ENCODE assay signal across 8 cellular contexts in the genomic region with DNA sequence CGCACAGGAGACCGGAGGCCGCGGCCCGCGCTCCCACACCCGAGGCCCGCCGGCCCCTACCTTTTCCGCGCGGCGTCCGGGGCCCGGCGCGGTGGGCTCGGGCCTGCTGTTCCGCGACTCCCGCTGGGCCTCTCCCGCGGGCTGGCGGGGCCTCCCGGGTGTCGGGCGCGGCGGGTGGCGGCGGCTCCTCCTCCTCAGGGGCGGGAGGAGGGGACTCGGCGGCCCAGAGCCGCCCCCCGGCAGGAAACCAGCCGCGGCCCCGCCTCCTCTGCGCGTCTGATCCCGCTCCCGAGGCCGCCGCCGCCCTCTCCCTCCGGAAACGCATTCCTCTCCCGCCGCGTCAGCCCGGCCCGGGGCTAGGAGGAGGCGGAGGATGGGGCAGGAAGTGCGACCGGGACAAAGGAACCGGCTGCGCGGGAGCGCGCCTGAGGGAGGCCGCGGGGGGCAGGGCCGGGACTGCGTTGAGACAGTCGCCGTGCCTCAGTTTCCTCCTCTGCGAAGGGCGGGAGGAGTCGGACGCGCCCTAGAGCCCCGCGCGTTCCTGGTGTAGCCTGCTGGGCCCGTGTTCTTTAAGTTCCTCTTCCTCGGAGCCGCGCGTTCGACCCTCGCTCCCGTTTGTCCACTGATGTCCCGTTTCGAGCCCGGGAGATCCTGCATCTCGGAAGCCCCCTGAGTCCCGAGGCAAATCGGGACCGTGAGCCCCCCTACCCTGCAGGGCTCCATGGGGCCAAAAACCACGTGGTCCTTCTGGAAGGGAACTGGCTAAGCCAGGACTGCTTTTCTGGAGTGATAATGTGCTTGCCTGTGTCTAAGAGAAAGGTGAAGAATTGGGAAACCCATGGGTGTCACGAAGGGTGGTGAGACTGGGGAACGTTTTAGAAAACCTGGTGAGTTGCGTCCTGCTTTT. TPM values are rescaled to one million over a fixed set of nuclear protein-coding genes. Genes with fewer than 3 reads are reported as not detected.
DNase-seq lines count a peak whose midpoint lies in the region; ATAC-seq and FAIRE-seq lines count a peak whose summit lies in the region.

A gene (minus strand): TSS at position 146 of the 907 bp plus-strand sequence. CDS start 22,672 bp downstream, outside the sequence.

- H3K4me3 ChIP-seq in Karpas-422 (ENCODE audit: low read length): peak within 1 kb of the TSS; percentile 84

- peaks cover 26% of the 10 kb centered on the region for H3K36me3 ChIP-seq in Karpas-422 (ENCODE audit: insufficient read depth, low read length)

- H3K9me3 ChIP-seq in Karpas-422 (ENCODE audit: low read length): no peaks in the 10 kb centered on the region

- H3K27me3 ChIP-seq in Karpas-422 (ENCODE audit: low read length): no peaks in the 10 kb centered on the region

- DNase-seq in DMS53 treated with DMSO at 0.1 percent for 48 hours (lab: John Stamatoyannopoulos, UW; ENCODE audit: unreplicated experiment) (peak; percentile 90), Karpas-422 (peak; percentile 94), RCC 7860 (ENCODE audit: low spot score) (peak; percentile 92), fibroblast of gingiva (ENCODE audit: low read depth) (peak; percentile 97), naive B cell (peak; percentile 81)
- DNase-seq in activated T-helper 1 cell treated with anti-CD3 and anti-CD28 coated beads, Interleukin-2, amount 50 U/mL, for 16 hours (ENCODE audit: low read depth in 1 of 2, low spot score in 1 of 2): peak; percentile 65 to 79
- peak; percentile 78 to 93 for DNase-seq in stimulated activated effector memory CD8-positive, alpha-beta T cell treated with anti-CD3 and anti-CD28 coated beads, Interleukin-12 subunit alpha, Interleukin-12 subunit beta, amount 100 ng/mL, for 72 hours (ENCODE audit: low spot score in 2 of 2)

- H3K4me1 ChIP-seq in Karpas-422 (ENCODE audit: low read length): peaks cover 77% of the 10 kb centered on the region

- H3K27me3 Mint-ChIP-seq in naive B cell: no peaks in the 10 kb centered on the region

- H3K36me3 Mint-ChIP-seq in naive B cell: no peaks in the 10 kb centered on the region
- peaks cover 16% of the 10 kb centered on the region for H3K36me3 Mint-ChIP-seq in stimulated activated effector memory CD8-positive, alpha-beta T cell treated with anti-CD3 and anti-CD28 coated beads, Interleukin-12 subunit alpha, Interleukin-12 subunit beta, amount 100 ng/mL, for 72 hours

- peak within 1 kb of the TSS; percentile 84 to 97 (median 93) for H3K4me3 Mint-ChIP-seq in naive B cell
- peak within 1 kb of the TSS; percentile 90 for H3K4me3 Mint-ChIP-seq in stimulated activated effector memory CD8-positive, alpha-beta T cell treated with anti-CD3 and anti-CD28 coated beads, Interleukin-12 subunit alpha, Interleukin-12 subunit beta, amount 100 ng/mL, for 72 hours

- ATAC-seq in GM21737 (IDR thresholded peaks at IDR 0.05; ENCODE audit: unreplicated experiment): peak; percentile 76
- peak; percentile 82 to 87 for ATAC-seq in naive B cell (ENCODE audit: low read depth in 2 of 2)
- peak; percentile 88 for ATAC-seq in stimulated activated effector memory CD8-positive, alpha-beta T cell treated with anti-CD3 and anti-CD28 coated beads, Interleukin-12 subunit alpha, Interleukin-12 subunit beta, amount 100 ng/mL, for 72 hours

- no peaks in the 10 kb centered on the region for H3K9me3 Mint-ChIP-seq in naive B cell
- no peaks in the 10 kb centered on the region for H3K9me3 Mint-ChIP-seq in stimulated activated effector memory CD8-positive, alpha-beta T cell treated with anti-CD3 and anti-CD28 coated beads, Interleukin-12 subunit alpha, Interleukin-12 subunit beta, amount 100 ng/mL, for 72 hours

- H3K4me2 ChIP-seq in Karpas-422 (ENCODE audit: low read depth, low read length, poor library complexity, severe bottlenecking): peak within 1 kb of the TSS; percentile 85

- H3K9ac ChIP-seq in Karpas-422 (ENCODE audit: low read length): peak within 1 kb of the TSS; percentile 95

- H3K27ac Mint-ChIP-seq in naive B cell: peak within 1 kb of the TSS; percentile 61 to 95 (median 91)
- peak within 1 kb of the TSS; percentile 93 for H3K27ac Mint-ChIP-seq in stimulated activated effector memory CD8-positive, alpha-beta T cell treated with anti-CD3 and anti-CD28 coated beads, Interleukin-12 subunit alpha, Interleukin-12 subunit beta, amount 100 ng/mL, for 72 hours

- H3K9me2 ChIP-seq in Karpas-422 (replicated peaks; ENCODE audit: insufficient read depth, low read length): no peaks in the 10 kb centered on the region

- no peak within 1 kb of the TSS for H2AFZ ChIP-seq in Karpas-422 (ENCODE audit: low read length)

- H3K4me1 Mint-ChIP-seq in naive B cell: peaks cover 32 to 40% (median 33%) of the 10 kb centered on the region in 3 donors
- H3K4me1 Mint-ChIP-seq in stimulated activated effector memory CD8-positive, alpha-beta T cell treated with anti-CD3 and anti-CD28 coated beads, Interleukin-12 subunit alpha, Interleukin-12 subunit beta, amount 100 ng/mL, for 72 hours: peaks cover 34% of the 10 kb centered on the region

- H3K79me2 ChIP-seq in Karpas-422 (ENCODE audit: low read length): peaks cover 51% of the 10 kb centered on the region

- peak within 1 kb of the TSS; percentile 96 for H3K27ac ChIP-seq in Karpas-422 (ENCODE audit: low read length)

- H4K20me1 ChIP-seq in Karpas-422 (ENCODE audit: insufficient read depth, low read depth, low read length): peaks cover 18% of the 10 kb centered on the region

- FAIRE-seq in RCC 7860 (lab: Jason Lieb, UNC): peak; percentile 5

RNA-seq across cellular contexts. Expression of the gene that starts here (rescaled TPM):
- total RNA-seq in Karpas-422 (2014; rRNA removed; shearing (Covaris generic); ENCODE audit: low replicate concordance): 526 and 559 TPM in 2 replicates
- 10 to 100 TPM; 31.4 to 63.1 (median 39.9) TPM for polyA plus RNA-seq in naive B cell (ENCODE audit: low read depth in 6 of 6)

Comparison
In these comparisons a context has a peak if more than half of its experiments do, and no peak if none do; other contexts are left out.
1. Peak in every context shown above with its lines: DNase-seq, ATAC-seq, H3K4me3 ChIP-seq and H3K27ac ChIP-seq.